In the genomic region with DNA sequence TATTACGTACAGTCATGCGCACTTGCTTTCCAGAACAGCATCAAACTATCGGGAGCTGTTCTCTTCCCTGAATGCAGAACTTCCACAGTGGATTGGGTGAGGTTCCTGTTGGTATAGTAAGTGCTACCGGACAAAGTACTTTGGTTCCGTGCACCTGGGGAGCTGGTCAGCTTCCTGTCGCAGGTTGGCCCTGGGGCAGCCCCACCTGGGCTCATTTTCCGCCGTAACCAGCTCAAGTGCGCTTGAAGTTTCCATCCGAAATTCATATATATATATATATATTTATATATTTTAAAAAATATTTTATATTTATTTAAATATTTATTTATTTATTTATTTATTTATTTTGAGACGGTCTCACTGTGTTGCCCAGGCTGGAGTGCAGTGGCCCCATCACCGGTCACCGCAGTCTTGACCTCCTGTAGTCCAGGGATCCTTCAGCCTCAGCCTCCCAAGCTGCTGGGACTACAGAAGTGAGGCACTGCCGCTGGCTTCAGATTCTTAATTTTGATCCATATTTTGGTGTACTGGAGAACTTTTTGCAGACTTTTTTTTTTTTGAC, we compare ENCODE assay signal across 20 cellular contexts. TPM values are rescaled to one million over a fixed set of nuclear protein-coding genes. Genes with fewer than 3 reads are reported as not detected.
DNase-seq lines count a peak whose midpoint lies in the region; ATAC-seq and TF ChIP-seq lines count a peak whose summit lies in the region.
"Had no signal": no experiment of that assay in that cellular context is flagged by ENCODE, and none has a peak within 500 bp of the region (broad histone marks: within the 10 kb centered on the region; RNA-seq: fewer than 3 reads in every experiment).

No MANE protein-coding gene starts in this region.

- H3K36me3 ChIP-seq in osteoblast (ENCODE audit: insufficient read depth, low read length) = no peaks in the 10 kb centered on the region
- H3K36me3 ChIP-seq: HAP-1 had no signal

- no peak overlapping the region for H3K4me2 ChIP-seq in osteoblast (ENCODE audit: insufficient read depth, low read length)
- H3K4me2 ChIP-seq: A549 had no signal

- H3K27me3 ChIP-seq in osteoblast (ENCODE audit: insufficient read depth, low read length) = no peaks in the 10 kb centered on the region

- H3K27ac Mint-ChIP-seq in natural killer cell treated with Interleukin-12 subunit alpha and Interleukin-12 subunit beta and Interleukin-15 and Interleukin-18, amount 100 ng/mL, for 72 hours = no peak overlapping the region
- H3K27ac Mint-ChIP-seq: CD4-positive, alpha-beta T cell had no signal

- H4K20me1 ChIP-seq in osteoblast (ENCODE audit: insufficient read depth, low read length) = no peaks in the 10 kb centered on the region

- DNase-seq in GM13976 (ENCODE audit: low spot score) (peak; percentile 24), coronary artery (ENCODE audit: low spot score) (peak; percentile 47), osteoblast (ENCODE audit: insufficient read length, low spot score, missing footprints) (peak; percentile 17)
- no peak for DNase-seq in natural killer cell treated with Interleukin-12 subunit alpha and Interleukin-12 subunit beta and Interleukin-15 and Interleukin-18, amount 100 ng/mL, for 72 hours (ENCODE audit: low spot score)
- DNase-seq: AML-193; Caco-2; CD4-positive, alpha-beta T cell; DMS153; DMS79; GDM1; GM23248; IMR-90 had no signal

- no peaks in the 10 kb centered on the region for H3K4me1 ChIP-seq in osteoblast (ENCODE audit: insufficient read depth, low read length)
- H3K4me1 ChIP-seq: A549, Caco-2, HAP-1 had no signal

- no peaks in the 10 kb centered on the region for H3K79me2 ChIP-seq in osteoblast (ENCODE audit: insufficient read depth, low read length)

- peaks cover 0 to 2% of the 10 kb centered on the region in 2 donors for H3K4me1 Mint-ChIP-seq in natural killer cell treated with Interleukin-12 subunit alpha and Interleukin-12 subunit beta and Interleukin-15 and Interleukin-18, amount 100 ng/mL, for 72 hours (ENCODE audit: low read depth in 2 of 2)

- no peak for ATAC-seq in activated CD4-positive, CD25-positive, alpha-beta regulatory T cell treated with anti-CD3 and anti-CD28 coated beads, Interleukin-2, amount 50 U/mL, for 24 hours
- no peak for ATAC-seq in natural killer cell treated with Interleukin-12 subunit alpha and Interleukin-12 subunit beta and Interleukin-15 and Interleukin-18, amount 100 ng/mL, for 72 hours
- no peak for ATAC-seq in HG02885 (IDR thresholded peaks at IDR 0.05; ENCODE audit: poor library complexity, unreplicated experiment)
- ATAC-seq: A549, K562 had no signal

- no peak overlapping the region for H3K4me3 Mint-ChIP-seq in natural killer cell treated with Interleukin-12 subunit alpha and Interleukin-12 subunit beta and Interleukin-15 and Interleukin-18, amount 100 ng/mL, for 72 hours
- H3K4me3 Mint-ChIP-seq: CD4-positive, alpha-beta T cell had no signal

- in situ Hi-C loops in GM13976 (cut with MboI; ENCODE audit: low sequenced_read_pairs, unreplicated experiment) = no loop called here

- no peaks in the 10 kb centered on the region for H3K9me3 ChIP-seq in osteoblast (ENCODE audit: low read depth, low read length)
- H3K9me3 ChIP-seq: A549, HAP-1 had no signal

- H3K27me3 Mint-ChIP-seq in natural killer cell treated with Interleukin-12 subunit alpha and Interleukin-12 subunit beta and Interleukin-15 and Interleukin-18, amount 100 ng/mL, for 72 hours = no peaks in the 10 kb centered on the region
- H3K27me3 Mint-ChIP-seq: CD4-positive, alpha-beta T cell had no signal

- no peaks in the 10 kb centered on the region for H3K36me3 Mint-ChIP-seq in natural killer cell treated with Interleukin-12 subunit alpha and Interleukin-12 subunit beta and Interleukin-15 and Interleukin-18, amount 100 ng/mL, for 72 hours

- H3K9me3 Mint-ChIP-seq in natural killer cell treated with Interleukin-12 subunit alpha and Interleukin-12 subunit beta and Interleukin-15 and Interleukin-18, amount 100 ng/mL, for 72 hours = no peaks in the 10 kb centered on the region
- H3K9me3 Mint-ChIP-seq: CD4-positive, alpha-beta T cell had no signal

- no peak overlapping the region for H2AFZ ChIP-seq in osteoblast (ENCODE audit: low read length)
- H2AFZ ChIP-seq: GM23248 had no signal

- no peak overlapping the region for H3K27ac ChIP-seq in coronary artery
- no peak overlapping the region for H3K27ac ChIP-seq in osteoblast (ENCODE audit: low read depth, low read length)
- H3K27ac ChIP-seq: A549, C4-2B, GM23248 had no signal

- H3K4me3 ChIP-seq in coronary artery = no peak overlapping the region
- H3K4me3 ChIP-seq in osteoblast (ENCODE audit: insufficient read depth, low read length) = no peak overlapping the region
- H3K4me3 ChIP-seq: A549, GM23248, HAP-1, K562 had no signal

- TF ChIP-seq CTCF in GM13976 (IDR thresholded peaks at IDR 0.05; ENCODE audit: borderline replicate concordance, control extremely low read depth, extremely low read depth, insufficient read depth, missing control alignments) = no peak
- TF ChIP-seq CTCF in coronary artery (IDR thresholded peaks at IDR 0.05) = no peak
- TF ChIP-seq CTCF in osteoblast (IDR thresholded peaks at IDR 0.05; ENCODE audit: extremely low read depth, low read depth, low read length) = no peak

RNA-seq across cellular contexts. Expression of a gene that starts 6.5 kb away (rescaled TPM):
- 5.1 and 5.6 TPM in 2 replicates for total RNA-seq in osteoblast
- total RNA-seq in natural killer cell treated with Interleukin-12 subunit alpha and Interleukin-12 subunit beta and Interleukin-15 and Interleukin-18, amount 100 ng/mL, for 72 hours = 1 to 10 TPM; 2.0 to 3.6 TPM

RNA-seq across cellular contexts. Expression of a gene that starts 35.9 kb away (rescaled TPM):
- total RNA-seq in osteoblast = under 0.01 TPM in 2 replicates
- not detected for total RNA-seq in natural killer cell treated with Interleukin-12 subunit alpha and Interleukin-12 subunit beta and Interleukin-15 and Interleukin-18, amount 100 ng/mL, for 72 hours
- total RNA-seq: Caco-2; CD4-positive, alpha-beta T cell; Daoy; H4; K562 had no signal
